ENCODE assay signal across 18 cellular contexts in the genomic region with DNA sequence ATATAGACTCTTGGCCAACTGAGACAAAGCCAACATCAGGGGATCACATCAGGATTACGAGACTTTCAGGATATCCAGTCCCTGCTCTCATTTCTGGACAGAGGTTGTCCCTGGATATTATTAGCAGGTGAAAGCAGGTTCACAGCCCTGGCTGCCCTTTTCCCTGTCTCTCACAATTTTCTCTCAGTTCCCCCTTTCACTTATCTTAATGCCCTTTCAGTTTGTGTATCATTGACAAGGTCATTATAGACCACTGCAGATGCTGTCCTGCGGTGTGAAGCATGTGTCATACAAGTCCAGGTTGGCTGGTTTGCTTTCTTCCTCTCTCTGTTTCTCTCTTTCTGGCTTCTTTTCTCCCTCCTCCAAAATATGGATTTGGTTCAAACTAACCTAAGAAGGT. TPM values are rescaled to one million over a fixed set of nuclear protein-coding genes. Genes with fewer than 3 reads are reported as not detected.
DNase-seq lines count a peak whose midpoint lies in the region; ATAC-seq and TF ChIP-seq lines count a peak whose summit lies in the region.
"Had no signal": no experiment of that assay in that cellular context is flagged by ENCODE, and none has a peak within 500 bp of the region (broad histone marks: within the 10 kb centered on the region; RNA-seq: fewer than 3 reads in every experiment).

No MANE protein-coding gene starts in this region.

- DNase-seq in GM10266 (ENCODE audit: extremely low spot score) (peak; percentile 75), GM19238 (ENCODE audit: insufficient read length, low spot score) (peak; percentile 52), memory B cell (ENCODE audit: low spot score in 2 of 2) (no peak), NCI-H2227 treated with DMSO at 0.1 percent for 48 hours (lab: John Stamatoyannopoulos, UW) (no peak), NCI-H2029 treated with DMSO at 0.1 percent for 48 hours (lab: John Stamatoyannopoulos, UW) (no peak), body of pancreas (no peak)
- DNase-seq: activated CD4-positive, alpha-beta T cell treated with anti-CD3 and anti-CD28 coated beads, Interleukin-2, amount 50 U/mL, for 4 hours; activated naive CD4-positive, alpha-beta T cell treated with anti-CD3 and anti-CD28 coated beads, Interleukin-2, amount 10 ng/mL, durations not matched to agents 7 days and 5 days; C1 segment of cervical spinal cord; cortex of kidney; NCI-H187; T-helper 1 cell had no signal

- no peaks in the 10 kb centered on the region for H3K36me3 Mint-ChIP-seq in memory B cell

- H3K27ac Mint-ChIP-seq in memory B cell = peak overlapping the region; percentile 100
- H3K27ac Mint-ChIP-seq: activated naive CD4-positive, alpha-beta T cell treated with anti-CD3 and anti-CD28 coated beads, Interleukin-2, amount 10 ng/mL, durations not matched to agents 7 days and 5 days; neural progenitor cell had no signal

- H3K9me3 Mint-ChIP-seq in memory B cell = no peaks in the 10 kb centered on the region
- H3K9me3 Mint-ChIP-seq: activated naive CD4-positive, alpha-beta T cell treated with anti-CD3 and anti-CD28 coated beads, Interleukin-2, amount 10 ng/mL, durations not matched to agents 7 days and 5 days; neural progenitor cell had no signal

- H3K27ac ChIP-seq in body of pancreas = no peak overlapping the region
- H3K27ac ChIP-seq: foreskin keratinocyte, neural progenitor cell had no signal

- no peak for TF ChIP-seq POLR2A in body of pancreas (IDR thresholded peaks at IDR 0.05)

- intact Hi-C loops in body of pancreas (cut with DNase I) = loop anchor here (10.0 kb wide), 2 partner anchors 101 to 261 kb away; no protein-coding TSS in a partner anchor

- H3K9me3 ChIP-seq in body of pancreas = no peaks in the 10 kb centered on the region

- H3K27me3 ChIP-seq in body of pancreas = no peaks in the 10 kb centered on the region
- H3K27me3 ChIP-seq: foreskin keratinocyte, neural progenitor cell had no signal

- TF ChIP-seq CTCF in GM10266 (IDR thresholded peaks at IDR 0.05; ENCODE audit: control insufficient read depth, insufficient read depth, low read depth, missing control alignments) (no peak), body of pancreas (IDR thresholded peaks at IDR 0.05) (no peak)

- H3K4me1 Mint-ChIP-seq in memory B cell = peaks cover 29% of the 10 kb centered on the region

- H3K4me1 ChIP-seq in body of pancreas = peaks cover 20% of the 10 kb centered on the region
- H3K4me1 ChIP-seq: neural progenitor cell had no signal

- 72 to 80% methylated on average over 2 of the region's 2 CpGs for WGBS in body of pancreas, 2 donors

- no peak overlapping the region for H3K4me3 Mint-ChIP-seq in memory B cell
- H3K4me3 Mint-ChIP-seq: activated naive CD4-positive, alpha-beta T cell treated with anti-CD3 and anti-CD28 coated beads, Interleukin-2, amount 10 ng/mL, durations not matched to agents 7 days and 5 days; neural progenitor cell had no signal

- H3K36me3 ChIP-seq in body of pancreas (replicated peaks in 1 of 2; ENCODE audit: insufficient read depth in 1 of 2, low read depth in 2 of 2) = peaks cover 0 to 1% of the 10 kb centered on the region in 2 donors
- H3K36me3 ChIP-seq: neural progenitor cell had no signal

- H3K4me3 ChIP-seq in body of pancreas = no peak overlapping the region
- H3K4me3 ChIP-seq: K562, neural progenitor cell had no signal

- ATAC-seq in HG03135 (IDR thresholded peaks at IDR 0.05; ENCODE audit: unreplicated experiment) (peak; percentile 44), memory B cell (ENCODE audit: low read depth) (no peak), body of pancreas (no peak), GM19023 (IDR thresholded peaks at IDR 0.05; ENCODE audit: unreplicated experiment) (no peak)
- ATAC-seq: K562 had no signal

- no peaks in the 10 kb centered on the region for H3K27me3 Mint-ChIP-seq in memory B cell

RNA-seq across cellular contexts. Expression of a gene that starts 2.1 kb away (rescaled TPM):
- 10 to 100 TPM; 13.5 to 22.7 TPM for total RNA-seq in body of pancreas
- total RNA-seq: K562, skeletal muscle tissue had no signal

RNA-seq across cellular contexts. Expression of a gene that starts 6.7 kb away (rescaled TPM):
- 1 to 10 TPM; 3.0 to 4.2 TPM for total RNA-seq in body of pancreas
- total RNA-seq: K562, skeletal muscle tissue had no signal

RNA-seq across cellular contexts. Expression of a gene that starts 21.8 kb away (rescaled TPM):
- 10 to 100 TPM; 29.6 to 54.7 TPM for total RNA-seq in body of pancreas

RNA-seq across cellular contexts. Expression of a gene that starts 21.9 kb away (rescaled TPM):
- total RNA-seq in body of pancreas = 10 to 100 TPM; 22.8 to 38.6 TPM

RNA-seq across cellular contexts. Expression of a gene that starts 26.3 kb away (rescaled TPM):
- total RNA-seq in body of pancreas = 1 to 10 TPM; 3.1 to 4.9 TPM
- total RNA-seq: foreskin keratinocyte had no signal

Comparison
In these comparisons a context has a peak if more than half of its experiments do, and no peak if none do; other contexts are left out.
1. DNase-seq: peak in GM10266 (single experiment) and GM19238 (single experiment); none in memory B cell (0 of 2), NCI-H2227 treated with DMSO at 0.1 percent for 48 hours (single experiment), NCI-H2029 treated with DMSO at 0.1 percent for 48 hours (single experiment) and body of pancreas (0 of 4).